37 cellular contexts compared by ENCODE assay signal in genomic region chr2:182836451-182836850, GRCh38. TPM values are rescaled to one million over a fixed set of nuclear protein-coding genes. Genes with fewer than 3 reads are reported as not detected.
"Had no signal": no experiment of that assay in that cellular context is flagged by ENCODE, and none has a peak within 500 bp of the region (broad histone marks: within the 10 kb centered on the region; RNA-seq: fewer than 3 reads in every experiment).

No MANE protein-coding gene starts in this region.

- H3K4me3 ChIP-seq: ascending aorta, body of pancreas, breast epithelium, Peyer's patch, SJSA1 had no signal

- H3K4me1 Mint-ChIP-seq: activated B cell treated with CpG ODN at 0.5 μM for 24 hours; activated CD4-positive, alpha-beta memory T cell treated with anti-CD3 and anti-CD28 coated beads, Interleukin-2, amount 10 ng/mL, durations not matched to agents 7 days and 5 days; activated CD8-positive, alpha-beta memory T cell treated with anti-CD3 and anti-CD28 coated beads, Interleukin-2, amount 10 ng/mL, durations not matched to agents 7 days and 5 days; activated naive CD4-positive, alpha-beta T cell treated with anti-CD3 and anti-CD28 coated beads, Interleukin-2, amount 10 ng/mL, durations not matched to agents 7 days and 5 days; activated naive CD8-positive, alpha-beta T cell treated with anti-CD3 and anti-CD28 coated beads, Interleukin-2, amount 50 U/mL, for 24 hours; T-cell had no signal

- H3K27ac Mint-ChIP-seq: activated B cell treated with CpG ODN at 0.5 μM for 24 hours; activated CD4-positive, alpha-beta memory T cell treated with anti-CD3 and anti-CD28 coated beads, Interleukin-2, amount 10 ng/mL, durations not matched to agents 7 days and 5 days; activated CD8-positive, alpha-beta memory T cell treated with anti-CD3 and anti-CD28 coated beads, Interleukin-2, amount 10 ng/mL, durations not matched to agents 7 days and 5 days; activated naive CD4-positive, alpha-beta T cell treated with anti-CD3 and anti-CD28 coated beads, Interleukin-2, amount 10 ng/mL, durations not matched to agents 7 days and 5 days; activated naive CD8-positive, alpha-beta T cell; activated naive CD8-positive, alpha-beta T cell treated with anti-CD3 and anti-CD28 coated beads, Interleukin-2, amount 50 U/mL, for 24 hours; T-cell had no signal

- H3K9me3 ChIP-seq: ascending aorta, body of pancreas, breast epithelium, Peyer's patch, SJSA1, SK-N-SH had no signal

- ATAC-seq: activated CD8-positive, alpha-beta memory T cell treated with anti-CD3 and anti-CD28 coated beads, Interleukin-2, amount 10 ng/mL, durations not matched to agents 7 days and 5 days; activated naive CD8-positive, alpha-beta T cell treated with anti-CD3 and anti-CD28 coated beads, Interleukin-2, amount 50 U/mL, for 24 hours; body of pancreas; PC-3; T-cell had no signal

- H3K36me3 Mint-ChIP-seq: activated CD8-positive, alpha-beta memory T cell treated with anti-CD3 and anti-CD28 coated beads, Interleukin-2, amount 10 ng/mL, durations not matched to agents 7 days and 5 days; activated naive CD4-positive, alpha-beta T cell treated with anti-CD3 and anti-CD28 coated beads, Interleukin-2, amount 10 ng/mL, durations not matched to agents 7 days and 5 days; activated naive CD8-positive, alpha-beta T cell; T-cell had no signal

- H3K27me3 ChIP-seq: ascending aorta, body of pancreas, breast epithelium, Peyer's patch had no signal

- H3K36me3 ChIP-seq: breast epithelium, Peyer's patch, SJSA1 had no signal

- H3K27me3 Mint-ChIP-seq: activated naive CD4-positive, alpha-beta T cell treated with anti-CD3 and anti-CD28 coated beads, Interleukin-2, amount 10 ng/mL, durations not matched to agents 7 days and 5 days had no signal

- H3K4me3 Mint-ChIP-seq: activated B cell treated with CpG ODN at 0.5 μM for 24 hours; activated CD4-positive, alpha-beta memory T cell treated with anti-CD3 and anti-CD28 coated beads, Interleukin-2, amount 10 ng/mL, durations not matched to agents 7 days and 5 days; activated CD8-positive, alpha-beta memory T cell treated with anti-CD3 and anti-CD28 coated beads, Interleukin-2, amount 10 ng/mL, durations not matched to agents 7 days and 5 days; activated naive CD4-positive, alpha-beta T cell treated with anti-CD3 and anti-CD28 coated beads, Interleukin-2, amount 10 ng/mL, durations not matched to agents 7 days and 5 days; activated naive CD8-positive, alpha-beta T cell; activated naive CD8-positive, alpha-beta T cell treated with anti-CD3 and anti-CD28 coated beads, Interleukin-2, amount 50 U/mL, for 24 hours; T-cell had no signal

- H3K27ac ChIP-seq: ascending aorta, body of pancreas, breast epithelium, KMS-11, Peyer's patch, SJSA1, VCaP had no signal

- DNase-seq: activated B cell treated with CpG ODN at 0.5 μM for 24 hours; activated CD4-positive, alpha-beta memory T cell treated with anti-CD3 and anti-CD28 coated beads, Interleukin-2, amount 10 ng/mL, durations not matched to agents 7 days and 5 days; activated CD4-positive, alpha-beta T cell treated with anti-CD3 and anti-CD28 coated beads for 48 hours; activated CD4-positive, CD25-positive, alpha-beta regulatory T cell treated with anti-CD3 and anti-CD28 coated beads, Interleukin-2, amount 50 U/mL, for 72 hours; activated CD8-positive, alpha-beta memory T cell treated with anti-CD3 and anti-CD28 coated beads for 24 hours; activated CD8-positive, alpha-beta memory T cell treated with anti-CD3 and anti-CD28 coated beads, Interleukin-2, amount 10 ng/mL, durations not matched to agents 7 days and 5 days; activated CD8-positive, alpha-beta memory T cell treated with anti-CD3 and anti-CD28 coated beads, Interleukin-2, amount 50 U/mL, for 48 hours; activated effector memory CD4-positive, alpha-beta T cell treated with Interleukin-2 at 50 U/mL for 16 hours; activated naive CD4-positive, alpha-beta T cell treated with anti-CD3 and anti-CD28 coated beads, Interleukin-2, amount 10 ng/mL, durations not matched to agents 7 days and 5 days; activated naive CD8-positive, alpha-beta T cell treated with anti-CD3 and anti-CD28 coated beads, Interleukin-2, amount 50 U/mL, for 24 hours; activated T-cell treated with anti-CD3 and anti-CD28 coated beads, Interleukin-2, amount 50 U/mL, for 48 hours; amniotic stem cell; body of pancreas; MM.1S; MV-4-11; NCI-H1092; NCI-H1436 treated with DMSO at 0.1 percent for 48 hours; NCI-H1694 treated with DMSO at 0.1 percent for 48 hours; NCI-H2029 treated with DMSO at 0.1 percent for 48 hours; NCI-H2107; NCI-H226; NCI-H446 treated with DMSO at 0.1 percent for 48 hours; NCI-H524 treated with DMSO at 0.1 percent for 48 hours; PC-3; Peyer's patch; RPMI8226; SHP77 treated with DMSO at 0.1 percent for 48 hours; SK-N-SH; T-cell; T-helper 2 cell; T-helper 9 cell had no signal

- H3K9me2 ChIP-seq: SK-N-SH had no signal

- H3K9me3 Mint-ChIP-seq: activated B cell treated with CpG ODN at 0.5 μM for 24 hours; activated CD4-positive, alpha-beta memory T cell treated with anti-CD3 and anti-CD28 coated beads, Interleukin-2, amount 10 ng/mL, durations not matched to agents 7 days and 5 days; activated naive CD4-positive, alpha-beta T cell treated with anti-CD3 and anti-CD28 coated beads, Interleukin-2, amount 10 ng/mL, durations not matched to agents 7 days and 5 days; activated naive CD8-positive, alpha-beta T cell treated with anti-CD3 and anti-CD28 coated beads, Interleukin-2, amount 50 U/mL, for 24 hours; T-cell had no signal

- H3K4me1 ChIP-seq: body of pancreas, breast epithelium, Peyer's patch, SJSA1 had no signal

- H3K4me2 ChIP-seq: KMS-11, SK-N-SH had no signal

RNA-seq across cellular contexts. Expression of gene FRZB, which starts 30.0 kb away (rescaled TPM):
- total RNA-seq: activated B cell treated with CpG ODN at 0.5 μM for 24 hours; activated CD4-positive, alpha-beta memory T cell treated with anti-CD3 and anti-CD28 coated beads, Interleukin-2, amount 10 ng/mL, durations not matched to agents 7 days and 5 days; activated CD8-positive, alpha-beta memory T cell treated with anti-CD3 and anti-CD28 coated beads, Interleukin-2, amount 10 ng/mL, durations not matched to agents 7 days and 5 days had no signal
